In genomic region chr17:28255616-28256015, GRCh38 we compare ENCODE assay signal across 26 cellular contexts.
"Had no signal": no experiment of that assay in that cellular context is flagged by ENCODE, and none has a peak within 500 bp of the region (broad histone marks: within the 10 kb centered on the region; RNA-seq: fewer than 3 reads in every experiment).

No MANE protein-coding gene starts in this region.

- H3K4me2 ChIP-seq: smooth muscle cell had no signal

- ATAC-seq: naive thymus-derived CD8-positive, alpha-beta T cell; natural killer cell treated with Interleukin-12 subunit alpha and Interleukin-12 subunit beta and Interleukin-15 and Interleukin-18, amount 100 ng/mL, for 72 hours; pancreas; psoas muscle; right cardiac atrium; sciatic nerve; stimulated activated memory B cell treated with anti-CD40 and anti-IgM and Interleukin-4, amounts not matched to agents 10 μg/mL and 1 μg/mL and 100 μg/mL, for 72 hours; upper lobe of right lung had no signal

- H3K27me3 ChIP-seq: pancreas, thyroid gland had no signal

- FAIRE-seq: pancreas had no signal

- DNase-seq: naive B cell; naive thymus-derived CD8-positive, alpha-beta T cell; nephron progenitor cell; nucleus accumbens; pancreas; psoas muscle; right cardiac atrium; spleen; stimulated activated CD4-positive, alpha-beta T cell treated with anti-CD3 and anti-CD28 coated beads, Interleukin-12 subunit alpha, Interleukin-12 subunit beta, amount 100 ng/mL, for 4 hours; stimulated activated CD4-positive, alpha-beta T cell treated with anti-CD3 and anti-CD28 coated beads, Interleukin-1b, Interleukin-23, amount 100 ng/mL, for 48 hours; stimulated activated CD4-positive, alpha-beta T cell treated with anti-CD3 and anti-CD28 coated beads, Interleukin-4, amount 100 ng/mL, for 1 hour; stimulated activated CD4-positive, alpha-beta T cell treated with anti-CD3 and anti-CD28 coated beads, Interleukin-4, amount 100 ng/mL, for 4 hours; stimulated activated CD8-positive, alpha-beta memory T cell treated with anti-CD3 and anti-CD28 coated beads, Interleukin-4, amount 100 ng/mL, for 48 hours; stimulated activated naive CD4-positive, alpha-beta T cell; stomach; thyroid gland; upper lobe of right lung; uterus had no signal

- H3K4me3 ChIP-seq: pancreas, psoas muscle, skin epidermis, smooth muscle cell, spleen, stomach, thoracic aorta, thyroid gland, tibial nerve, upper lobe of right lung, uterus had no signal

- H3K27ac ChIP-seq: neutrophil, pancreas, psoas muscle, skin epidermis, spleen, stomach, thoracic aorta, thyroid gland, tibial nerve, upper lobe of right lung, uterus had no signal

- H3K36me3 ChIP-seq: neutrophil, pancreas, spleen, stomach, thoracic aorta, thyroid gland, tibial nerve, upper lobe of right lung, uterus had no signal

- H3K9me3 ChIP-seq: neutrophil, pancreas, psoas muscle, stomach, thoracic aorta, thyroid gland, tibial nerve, upper lobe of right lung, uterus had no signal

- H3K4me1 ChIP-seq: psoas muscle, thyroid gland, uterus had no signal
